ENCODE assay signal across 1 cellular context in genomic region chr14:23095196-23096108, GRCh38.
TF ChIP-seq lines count a peak whose summit lies in the region.

Gene C14orf119 (plus strand): TSS chr14:23095505. CDS start chr14:23097659, 2,154 bp downstream.

TF ChIP-seq in HepG2, 621 proteins besides CTCF, POLR2A, EP300 and RAD21 (continued from another document and continues in another):
- TF ChIP-seq ZNF646 (CRISPR knock-in tag; IDR thresholded peaks at IDR 0.05) (no peak), NR0B2 (CRISPR knock-in tag; IDR thresholded peaks at IDR 0.05) (0 out of 2 replicates have a peak, but pooled peaks have one; percentile 57), ZBTB21 (CRISPR knock-in tag; IDR thresholded peaks at IDR 0.05) (peak; percentile 69), ZNF781 (CRISPR knock-in tag; IDR thresholded peaks at IDR 0.05; ENCODE audit: borderline replicate concordance, not compliant biosample characterization) (peak; percentile 65), MAF1 (CRISPR knock-in tag; IDR thresholded peaks at IDR 0.05; ENCODE audit: borderline replicate concordance) (peak; percentile 64), KDM3A (CRISPR knock-in tag; IDR thresholded peaks at IDR 0.05; ENCODE audit: low read depth) (0 out of 2 replicates have a peak, but pooled peaks have one; percentile 4), GATAD1 (CRISPR knock-in tag; IDR thresholded peaks at IDR 0.05) (peak; percentile 83), KMT2B (CRISPR knock-in tag; IDR thresholded peaks at IDR 0.05) (peak; percentile 68; the same call in 1 of the 2 replicates), FOXO1 (CRISPR knock-in tag; IDR thresholded peaks at IDR 0.05) (peak; percentile 81), ZNF709 (CRISPR knock-in tag; IDR thresholded peaks at IDR 0.05) (peak; percentile 24; the same call in 1 of the 2 replicates), ARNTL (CRISPR knock-in tag; IDR thresholded peaks at IDR 0.05) (0 out of 2 replicates have a peak, but pooled peaks have one; percentile 14), ZNF501 (CRISPR knock-in tag; IDR thresholded peaks at IDR 0.05) (peak; percentile 96), MXI1 (IDR thresholded peaks at IDR 0.05; ENCODE audit: borderline replicate concordance, low read depth, low read length) (peak; percentile 39; the same call in 1 of the 3 replicates), ZNF580 (CRISPR knock-in tag; IDR thresholded peaks at IDR 0.05; ENCODE audit: borderline replicate concordance, low read depth) (peak; percentile 65; the same call in 1 of the 2 replicates), ZNF484 (CRISPR knock-in tag; IDR thresholded peaks at IDR 0.05; ENCODE audit: borderline replicate concordance, low read depth) (no peak), ZNF513 (CRISPR knock-in tag; conservative IDR thresholded peaks at IDR 0.05) (0 out of 2 replicates have a peak, but pooled peaks have one; percentile 80), ZNF746 (CRISPR knock-in tag; IDR thresholded peaks at IDR 0.05) (peak; percentile 53; the same call in 1 of the 2 replicates), ZNF225 (CRISPR knock-in tag; IDR thresholded peaks at IDR 0.05) (peak; percentile 24; the same call in 1 of the 2 replicates), HCFC1 (IDR thresholded peaks at IDR 0.05; ENCODE audit: low read depth, low read length) (peak; percentile 34; the same call in 1 of the 2 replicates), RFX5 (IDR thresholded peaks at IDR 0.05; ENCODE audit: low read depth, low read length) (peak; percentile 35; the same call in 1 of the 2 replicates), GABPB1 (CRISPR knock-in tag; IDR thresholded peaks at IDR 0.05) (peak; percentile 96), MEIS2 (CRISPR knock-in tag; IDR thresholded peaks at IDR 0.05) (no peak), ZNF143 (CRISPR knock-in tag; IDR thresholded peaks at IDR 0.05) (peak; percentile 88), ZMYM2 (CRISPR knock-in tag; IDR thresholded peaks at IDR 0.05) (no peak), NFATC3 (CRISPR knock-in tag; IDR thresholded peaks at IDR 0.05) (no peak; the same call in 1 of the 2 replicates), ZFP91 (CRISPR knock-in tag; IDR thresholded peaks at IDR 0.05; ENCODE audit: borderline replicate concordance) (no peak), TMF1 (CRISPR knock-in tag; IDR thresholded peaks at IDR 0.05; ENCODE audit: low read depth) (peak; percentile 18), ELK4 (CRISPR knock-in tag; IDR thresholded peaks at IDR 0.05; ENCODE audit: borderline replicate concordance) (peak; percentile 95; the same call in 1 of the 2 replicates), ISX (CRISPR knock-in tag; conservative IDR thresholded peaks at IDR 0.05) (0 out of 2 replicates have a peak, but pooled peaks have one; percentile 76), NR2F1 (CRISPR knock-in tag; IDR thresholded peaks at IDR 0.05) (peak in 1 of 2 experiments; percentile 20; a peak in 1 of 4 replicates), BRD4 (CRISPR knock-in tag; IDR thresholded peaks at IDR 0.05) (peak; percentile 69), ZSCAN9 (CRISPR knock-in tag; IDR thresholded peaks at IDR 0.05; ENCODE audit: borderline replicate concordance) (no peak; the same call in 1 of the 2 replicates), TIGD3 (CRISPR knock-in tag; IDR thresholded peaks at IDR 0.05; ENCODE audit: borderline replicate concordance) (no peak), MAFK (conservative IDR thresholded peaks at IDR 0.05 in 1 of 2, IDR thresholded peaks at IDR 0.05 in 1 of 2; ENCODE audit: low read length in 2 of 2) (no peak), ZNF331 (CRISPR knock-in tag; IDR thresholded peaks at IDR 0.05) (peak; percentile 83), SMAD1 (CRISPR knock-in tag; IDR thresholded peaks at IDR 0.05; ENCODE audit: borderline replicate concordance, low read depth) (peak; percentile 56; the same call in 1 of the 2 replicates), HES4 (CRISPR knock-in tag; IDR thresholded peaks at IDR 0.05; ENCODE audit: borderline replicate concordance) (peak; percentile 73; the same call in 1 of the 2 replicates), SMARCE1 (IDR thresholded peaks at IDR 0.05; ENCODE audit: borderline replicate concordance) (no peak), ZNF800 (CRISPR knock-in tag; IDR thresholded peaks at IDR 0.05) (no peak; the same call in 1 of the 2 replicates), ARNT (IDR thresholded peaks at IDR 0.05) (no peak), ZFP62 (CRISPR knock-in tag; IDR thresholded peaks at IDR 0.05) (no peak), GLI4 (CRISPR knock-in tag; IDR thresholded peaks at IDR 0.05; ENCODE audit: borderline replicate concordance) (peak; percentile 87; the same call in 1 of the 2 replicates), SAFB2 (CRISPR knock-in tag; IDR thresholded peaks at IDR 0.05; ENCODE audit: borderline replicate concordance, low read depth) (peak; percentile 41; the same call in 1 of the 2 replicates), MXD4 (CRISPR knock-in tag; IDR thresholded peaks at IDR 0.05) (peak; percentile 30), ZNF720 (CRISPR knock-in tag; IDR thresholded peaks at IDR 0.05) (no peak; the same call in 1 of the 2 replicates), KDM2A (CRISPR knock-in tag; IDR thresholded peaks at IDR 0.05; ENCODE audit: borderline replicate concordance, low read depth) (peak; percentile 32; the same call in 1 of the 2 replicates), ZNF629 (CRISPR knock-in tag; conservative IDR thresholded peaks at IDR 0.05) (peak; percentile 19; the same call in 1 of the 2 replicates), DNMT3B (CRISPR knock-in tag; conservative IDR thresholded peaks at IDR 0.05) (peak; percentile 92; the same call in 1 of the 2 replicates), ZFY (CRISPR knock-in tag; IDR thresholded peaks at IDR 0.05) (peak; percentile 61; the same call in 1 of the 2 replicates)
